8 cellular contexts compared by ENCODE assay signal in the genomic region with DNA sequence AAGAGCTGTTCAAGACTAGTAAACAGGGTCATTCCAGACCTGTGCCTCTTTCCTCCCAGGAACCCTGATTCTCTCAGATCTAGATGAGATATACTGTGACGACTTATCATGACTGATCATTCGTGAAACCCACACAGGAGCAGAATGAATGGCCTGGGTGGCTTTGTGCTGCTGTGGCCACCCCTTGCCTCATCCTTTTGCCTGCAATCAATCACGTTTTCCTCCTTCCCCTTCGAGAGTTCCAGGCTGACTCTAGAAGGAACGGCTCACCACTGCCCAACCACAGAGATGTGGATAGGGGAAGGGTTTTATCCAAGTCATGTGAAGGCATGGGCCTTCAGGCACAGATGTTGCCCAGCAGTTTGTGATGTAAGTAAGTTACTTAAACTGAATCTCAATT. TPM values are rescaled to one million over a fixed set of nuclear protein-coding genes. Genes with fewer than 3 reads are reported as not detected.
DNase-seq lines count a peak whose midpoint lies in the region; ATAC-seq, FAIRE-seq and TF ChIP-seq lines count a peak whose summit lies in the region.

No MANE protein-coding gene starts in this region.

- peak; percentile 47 for ATAC-seq in HG02759 (IDR thresholded peaks at IDR 0.05; ENCODE audit: unreplicated experiment)
- ATAC-seq in stimulated activated naive CD8-positive, alpha-beta T cell treated with anti-CD3 and anti-CD28 coated beads, Interleukin-15, Interleukin-2, amounts not matched to agents 100 U/mL and 50 U/mL, for 24 hours = peak; percentile 65

- DNase-seq in GM12891 (ENCODE audit: insufficient read length, low spot score) (no peak), UCSD-AML1 (lab: John Stamatoyannopoulos, UW; ENCODE audit: unreplicated experiment) (peak; percentile 58), right atrium auricular region (ENCODE audit: low spot score) (peak; percentile 71), DMS 273 (lab: John Stamatoyannopoulos, UW; ENCODE audit: unreplicated experiment) (no peak), NCI-H2107 (lab: John Stamatoyannopoulos, UW) (no peak), DMS53 treated with DMSO at 0.1 percent for 48 hours (lab: John Stamatoyannopoulos, UW; ENCODE audit: unreplicated experiment) (no peak)
- DNase-seq in stimulated activated naive CD8-positive, alpha-beta T cell treated with anti-CD3 and anti-CD28 coated beads, Interleukin-15, Interleukin-2, amounts not matched to agents 100 U/mL and 50 U/mL, for 24 hours = peak; percentile 72

- no peak for TF ChIP-seq POLR2A in GM12891 (IDR thresholded peaks at IDR 0.05; ENCODE audit: low read depth, low read length)

- H3K4me1 ChIP-seq in right atrium auricular region = peaks cover 0 to 70% of the 10 kb centered on the region in 2 donors

- H3K9me3 ChIP-seq in right atrium auricular region = no peaks in the 10 kb centered on the region

- TF ChIP-seq CTCF in right atrium auricular region (IDR thresholded peaks at IDR 0.05) = no peak

- FAIRE-seq in GM12891 (lab: Jason Lieb, UNC) = peak; percentile 62

- H3K36me3 ChIP-seq in right atrium auricular region = peaks cover 10% of the 10 kb centered on the region

- no peak overlapping the region for H3K4me3 ChIP-seq in right atrium auricular region

- peak overlapping the region; percentile 71 to 76 for H3K27ac ChIP-seq in right atrium auricular region

- H3K27me3 ChIP-seq in right atrium auricular region = no peaks in the 10 kb centered on the region

TF ChIP-seq in GM12891, 5 proteins besides CTCF, POLR2A, EP300 and RAD21:
- TF ChIP-seq PAX5 (IDR thresholded peaks at IDR 0.05; ENCODE audit: insufficient read depth, low read length, severe bottlenecking) (no peak), TAF1 (IDR thresholded peaks at IDR 0.05; ENCODE audit: low read depth, low read length) (no peak), SPI1 (IDR thresholded peaks at IDR 0.05; ENCODE audit: low read depth, low read length) (peak; percentile 63), POU2F2 (IDR thresholded peaks at IDR 0.05; ENCODE audit: low read depth, low read length) (0 out of 2 replicates have a peak, but pooled peaks have one; percentile 15), POLR2AphosphoS5 (IDR thresholded peaks at IDR 0.05; ENCODE audit: low read depth, low read length) (peak; percentile 64; the same call in 1 of the 2 replicates)

RNA-seq across cellular contexts. Expression of a gene that starts 5.8 kb away (rescaled TPM):
- polyA plus RNA-seq in GM12891 (2012; ENCODE audit: low read depth, missing spikeins) = 409 TPM
- total RNA-seq in right atrium auricular region = 100 to 1,000 TPM; 164 to 165 TPM

Comparison
In these comparisons a context has a peak if more than half of its experiments do, and no peak if none do; other contexts are left out.
1. DNase-seq: peak in UCSD-AML1 (single experiment), right atrium auricular region (single experiment) and stimulated activated naive CD8-positive, alpha-beta T cell treated with anti-CD3 and anti-CD28 coated beads, Interleukin-15, Interleukin-2, amounts not matched to agents 100 U/mL and 50 U/mL, for 24 hours (single experiment); none in GM12891 (single experiment), DMS 273 (single experiment), NCI-H2107 (single experiment) and DMS53 treated with DMSO at 0.1 percent for 48 hours (single experiment).